ENCODE assay signal across 30 cellular contexts in the genomic region with DNA sequence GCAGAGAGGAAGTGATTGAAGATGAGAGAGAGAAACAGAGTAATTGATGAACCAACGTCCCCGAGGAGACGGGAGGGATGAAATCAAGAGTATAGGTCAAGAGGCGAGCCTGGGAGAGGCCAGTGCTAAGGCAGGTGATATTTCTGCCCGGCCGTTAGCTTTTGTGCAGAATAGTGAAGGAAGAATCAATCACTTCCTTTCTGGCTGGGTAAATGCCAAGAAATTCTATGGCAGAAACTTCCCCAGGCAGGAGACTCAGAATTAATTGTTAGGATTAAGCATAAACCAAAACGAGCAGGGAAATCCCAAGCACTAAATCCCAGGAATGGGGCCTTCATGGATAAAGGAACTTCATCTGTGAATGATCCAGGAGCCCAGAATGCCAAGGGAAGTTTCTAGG.
"Had no signal": no experiment of that assay in that cellular context is flagged by ENCODE, and none has a peak within 500 bp of the region (broad histone marks: within the 10 kb centered on the region; RNA-seq: fewer than 3 reads in every experiment).

No MANE protein-coding gene starts in this region.

- H3K4me1 ChIP-seq: left lung, pancreas, psoas muscle, testis, thyroid gland, upper lobe of left lung had no signal

- ATAC-seq: left cardiac atrium; left lung; lower lobe of right lung; natural killer cell; right cardiac atrium; sciatic nerve; stimulated activated naive B cell treated with anti-CD40 and anti-IgM and Interleukin-4, amounts not matched to agents 10 μg/mL and 1 μg/mL and 100 μg/mL, for 72 hours; stimulated activated naive CD8-positive, alpha-beta T cell treated with anti-CD3 and anti-CD28 coated beads, Interleukin-15, Interleukin-2, amounts not matched to agents 100 U/mL and 50 U/mL, for 24 hours had no signal

- H3K9me3 Mint-ChIP-seq: neural crest cell had no signal

- H3K79me2 ChIP-seq: hepatocyte had no signal

- H3K9me3 ChIP-seq: heart right ventricle, left lung, lower lobe of right lung, pancreas, psoas muscle, stomach, testis, thyroid gland, transverse colon, upper lobe of left lung had no signal

- H3K27ac ChIP-seq: hepatocyte, left lung, lower lobe of right lung, pancreas, psoas muscle, skin epidermis, stomach, testis, thyroid gland, transverse colon, upper lobe of left lung had no signal

- H3K27me3 Mint-ChIP-seq: naive B cell; stimulated activated naive B cell treated with anti-CD40 and anti-IgM and Interleukin-4, amounts not matched to agents 10 μg/mL and 1 μg/mL and 100 μg/mL, for 72 hours had no signal

- H3K4me3 ChIP-seq: heart right ventricle, hepatocyte, left lung, lower lobe of right lung, pancreas, psoas muscle, skin epidermis, stomach, testis, thyroid gland, transverse colon, upper lobe of left lung had no signal

- H3K27me3 ChIP-seq: heart right ventricle, hepatocyte, left lung, pancreas, stomach, testis, thyroid gland, transverse colon, upper lobe of left lung had no signal

- H3K4me1 Mint-ChIP-seq: naive B cell; neural crest cell; stimulated activated naive B cell treated with anti-CD40 and anti-IgM and Interleukin-4, amounts not matched to agents 10 μg/mL and 1 μg/mL and 100 μg/mL, for 72 hours had no signal

- DNase-seq: heart right ventricle; kidney glomerular epithelial cell; left cardiac atrium; left lung; lower lobe of right lung; mesenchymal stem cell; naive B cell; natural killer cell; nucleus accumbens; pancreas; posterior cingulate gyrus; psoas muscle; right cardiac atrium; stimulated activated CD4-positive, alpha-beta T cell treated with anti-CD3 and anti-CD28 coated beads, Interleukin-12 subunit alpha, Interleukin-12 subunit beta, amount 100 ng/mL, for 4 hours; stimulated activated CD4-positive, alpha-beta T cell treated with anti-CD3 and anti-CD28 coated beads, Interleukin-15, amount 100 ng/mL, for 24 hours; stimulated activated CD4-positive, alpha-beta T cell treated with anti-CD3 and anti-CD28 coated beads, Interleukin-2, amount 100 ng/mL, for 24 hours; stimulated activated CD4-positive, alpha-beta T cell treated with anti-CD3 and anti-CD28 coated beads, Interleukin-4, amount 100 ng/mL, for 1 hour; stimulated activated naive B cell treated with anti-CD40 and anti-IgM and Interleukin-4, amounts not matched to agents 10 μg/mL and 1 μg/mL and 100 μg/mL, for 72 hours; stimulated activated naive CD8-positive, alpha-beta T cell treated with anti-CD3 and anti-CD28 coated beads, Interleukin-15, Interleukin-2, amounts not matched to agents 100 U/mL and 50 U/mL, for 24 hours; stomach; testis; thyroid gland; transverse colon; upper lobe of left lung had no signal

- H3K36me3 ChIP-seq: heart right ventricle, left lung, lower lobe of right lung, pancreas, stomach, thyroid gland, transverse colon, upper lobe of left lung had no signal

- H3K36me3 Mint-ChIP-seq: naive B cell; natural killer cell; stimulated activated naive B cell treated with anti-CD40 and anti-IgM and Interleukin-4, amounts not matched to agents 10 μg/mL and 1 μg/mL and 100 μg/mL, for 72 hours had no signal

- H3K4me2 ChIP-seq: hepatocyte had no signal

- H2AFZ ChIP-seq: hepatocyte had no signal

- H3K27ac Mint-ChIP-seq: naive B cell; natural killer cell; stimulated activated naive B cell treated with anti-CD40 and anti-IgM and Interleukin-4, amounts not matched to agents 10 μg/mL and 1 μg/mL and 100 μg/mL, for 72 hours had no signal

- H3K4me3 Mint-ChIP-seq: naive B cell; natural killer cell; neural crest cell; stimulated activated naive B cell treated with anti-CD40 and anti-IgM and Interleukin-4, amounts not matched to agents 10 μg/mL and 1 μg/mL and 100 μg/mL, for 72 hours had no signal

- FAIRE-seq: keratinocyte, pancreas, urothelium cell line had no signal
